In genomic region chr1:154272217-154272998, GRCh38 we compare ENCODE assay signal across 1 cellular context.
A peak's percentile ranks its signal among the peaks of the same experiment; 100 is the strongest.
TF ChIP-seq lines count a peak whose summit lies in the region.

HAX1 (plus strand) TSS chr1:154272629; CDS start chr1:154272724, 95 bp downstream.

TF ChIP-seq in K562, 482 proteins besides CTCF, POLR2A, EP300 and RAD21 (continued from another document and continues in another):
- no peak for TF ChIP-seq HMGN3 (IDR thresholded peaks at IDR 0.05; ENCODE audit: borderline replicate concordance, extremely low read depth, insufficient read length, low read depth, low read length)
- TF ChIP-seq DIDO1 (tag; IDR thresholded peaks at IDR 0.05; ENCODE audit: low read depth) = 0 out of 2 replicates have a peak, but pooled peaks have one; percentile 76
- no peak for TF ChIP-seq FOS (IDR thresholded peaks at IDR 0.05; ENCODE audit: extremely low read depth, insufficient read length)
- TF ChIP-seq TSHZ1 (CRISPR knock-in tag; IDR thresholded peaks at IDR 0.05) = no peak
- TF ChIP-seq MEF2D (tag; conservative IDR thresholded peaks at IDR 0.05; ENCODE audit: low read depth) = no peak
- no peak for TF ChIP-seq ZZZ3 (IDR thresholded peaks at IDR 0.05)
- TF ChIP-seq DDX20 (tag; IDR thresholded peaks at IDR 0.05; ENCODE audit: low read depth) = no peak
- TF ChIP-seq HMG20A (CRISPR knock-in tag; conservative IDR thresholded peaks at IDR 0.05) = no peak
- TF ChIP-seq CLOCK (CRISPR knock-in tag; IDR thresholded peaks at IDR 0.05; ENCODE audit: borderline replicate concordance) = no peak
- no peak for TF ChIP-seq SRSF9 (IDR thresholded peaks at IDR 0.05; ENCODE audit: borderline replicate concordance, low read depth, low read length)
- TF ChIP-seq NFATC3 (IDR thresholded peaks at IDR 0.05) = no peak
- TF ChIP-seq RREB1 (CRISPR knock-in tag; IDR thresholded peaks at IDR 0.05) = peak; percentile 76
- no peak for TF ChIP-seq PTRF (tag; IDR thresholded peaks at IDR 0.05)
- peak; percentile 88; the same call in 1 of the 2 replicates for TF ChIP-seq STAG1 (CRISPR knock-in tag; IDR thresholded peaks at IDR 0.05; ENCODE audit: borderline replicate concordance)
- no peak for TF ChIP-seq POLR3A (IDR thresholded peaks at IDR 0.05; ENCODE audit: borderline replicate concordance, extremely low read depth, insufficient read depth, insufficient read length)
- TF ChIP-seq CXXC5 (CRISPR knock-in tag; IDR thresholded peaks at IDR 0.05) = peak; percentile 86
- peak; percentile 90 for TF ChIP-seq ZNF407 (IDR thresholded peaks at IDR 0.05; ENCODE audit: low read depth)
- TF ChIP-seq SIRT6 (IDR thresholded peaks at IDR 0.05; ENCODE audit: low read depth, low read length) = no peak
- 0 out of 2 replicates have a peak, but pooled peaks have one; percentile 47 for TF ChIP-seq SAFB (IDR thresholded peaks at IDR 0.05; ENCODE audit: borderline replicate concordance, low read depth, low read length)
- TF ChIP-seq ZNF592 (IDR thresholded peaks at IDR 0.05) = no peak
- TF ChIP-seq NCOR1 (IDR thresholded peaks at IDR 0.05) = no peak
- 0 out of 2 replicates have a peak, but pooled peaks have one; percentile 21 for TF ChIP-seq ZNF449 (CRISPR knock-in tag; IDR thresholded peaks at IDR 0.05)
- TF ChIP-seq COPS2 (conservative IDR thresholded peaks at IDR 0.05) = no peak
- TF ChIP-seq BDP1 (IDR thresholded peaks at IDR 0.05; ENCODE audit: insufficient read depth, insufficient read length) = no peak
- peak in 1 of 2 experiments; percentile 50; a peak in 1 of 4 replicates for TF ChIP-seq KDM4B (IDR thresholded peaks at IDR 0.05; ENCODE audit: borderline replicate concordance in 2 of 2, low read depth in 1 of 2)
